ENCODE assay signal across 1 cellular context in genomic region chr5:45089870-45090269, GRCh38.
TF ChIP-seq lines count a peak whose summit lies in the region.

No MANE protein-coding gene starts in this region.

TF ChIP-seq in GM23338, 12 proteins besides CTCF, POLR2A, EP300 and RAD21 (continued from another document):
- TF ChIP-seq REST (IDR thresholded peaks at IDR 0.05; ENCODE audit: unreplicated experiment) (no peak), ETS1 (IDR thresholded peaks at IDR 0.05) (no peak), JUNB (IDR thresholded peaks at IDR 0.05; ENCODE audit: unreplicated experiment) (no peak), POLR2AphosphoS5 (IDR thresholded peaks at IDR 0.05; ENCODE audit: low read depth) (no peak)
